ENCODE assay signal across 1 cellular context in the genomic region with DNA sequence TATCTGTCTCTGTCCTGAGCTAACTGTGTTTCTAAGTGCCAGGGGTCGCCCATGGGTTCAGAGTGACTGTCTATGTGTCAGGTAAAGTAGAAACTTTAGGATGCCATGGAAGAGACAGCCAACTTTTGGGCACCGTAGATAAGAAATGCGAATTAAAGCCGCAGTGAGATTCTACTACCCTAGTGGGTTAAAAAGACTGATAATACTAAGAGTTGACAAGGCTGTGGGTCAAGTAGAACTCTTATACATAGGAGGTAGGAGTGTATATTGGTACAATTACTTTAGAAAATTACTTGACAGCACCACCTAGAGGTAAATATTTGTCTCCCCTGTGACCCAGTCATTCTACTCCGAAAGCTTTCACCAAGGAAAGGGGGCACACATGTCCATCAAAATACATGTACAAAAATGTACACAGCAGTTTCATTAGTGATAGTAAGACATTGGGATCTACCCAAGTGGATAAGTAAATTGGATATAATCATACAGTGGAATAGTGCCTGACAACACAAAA.
TF ChIP-seq lines count a peak whose summit lies in the region.

No MANE protein-coding gene starts in this region.

TF ChIP-seq in GM12878, 131 proteins besides CTCF, POLR2A, EP300 and RAD21 (continued from another document):
- TF ChIP-seq, protein P1, sequence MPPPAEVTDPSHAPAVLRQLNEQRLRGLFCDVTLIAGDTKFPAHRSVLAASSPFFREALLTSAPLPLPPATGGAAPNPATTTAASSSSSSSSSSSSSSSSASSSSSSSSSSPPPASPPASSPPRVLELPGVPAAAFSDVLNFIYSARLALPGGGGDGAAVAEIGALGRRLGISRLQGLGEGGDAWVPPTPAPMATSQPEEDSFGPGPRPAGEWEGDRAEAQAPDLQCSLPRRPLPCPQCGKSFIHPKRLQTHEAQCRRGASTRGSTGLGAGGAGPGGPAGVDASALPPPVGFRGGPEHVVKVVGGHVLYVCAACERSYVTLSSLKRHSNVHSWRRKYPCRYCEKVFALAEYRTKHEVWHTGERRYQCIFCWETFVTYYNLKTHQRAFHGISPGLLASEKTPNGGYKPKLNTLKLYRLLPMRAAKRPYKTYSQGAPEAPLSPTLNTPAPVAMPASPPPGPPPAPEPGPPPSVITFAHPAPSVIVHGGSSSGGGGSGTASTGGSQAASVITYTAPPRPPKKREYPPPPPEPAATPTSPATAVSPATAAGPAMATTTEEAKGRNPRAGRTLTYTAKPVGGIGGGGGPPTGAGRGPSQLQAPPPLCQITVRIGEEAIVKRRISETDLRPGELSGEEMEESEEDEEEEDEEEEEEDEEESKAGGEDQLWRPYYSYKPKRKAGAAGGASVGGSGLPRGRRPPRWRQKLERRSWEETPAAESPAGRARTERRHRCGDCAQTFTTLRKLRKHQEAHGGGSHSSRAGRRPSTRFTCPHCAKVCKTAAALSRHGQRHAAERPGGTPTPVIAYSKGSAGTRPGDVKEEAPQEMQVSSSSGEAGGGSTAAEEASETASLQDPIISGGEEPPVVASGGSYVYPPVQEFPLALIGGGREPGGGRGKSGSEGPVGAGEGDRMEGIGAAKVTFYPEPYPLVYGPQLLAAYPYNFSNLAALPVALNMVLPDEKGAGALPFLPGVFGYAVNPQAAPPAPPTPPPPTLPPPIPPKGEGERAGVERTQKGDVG (CRISPR knock-in tag; IDR thresholded peaks at IDR 0.05): no peak
- TF ChIP-seq TCF3 (IDR thresholded peaks at IDR 0.05; ENCODE audit: borderline replicate concordance, insufficient read depth, low read depth, low read length): no peak
TF ChIP-seq in GM12878: peak in this region for 0.
